In genomic region chr16:14088155-14088753, GRCh38 we compare ENCODE assay signal across 1 cellular context.
TF ChIP-seq lines count a peak whose summit lies in the region.

No MANE protein-coding gene starts in this region.

TF ChIP-seq in HepG2, 621 proteins besides CTCF, POLR2A, EP300 and RAD21 (continued from another document and continues in another):
- TF ChIP-seq ZFP91 (CRISPR knock-in tag; IDR thresholded peaks at IDR 0.05; ENCODE audit: borderline replicate concordance) = no peak; the same call in 1 of the 2 replicates
- no peak for TF ChIP-seq ZNF20 (CRISPR knock-in tag; IDR thresholded peaks at IDR 0.05)
- no peak for TF ChIP-seq ZNF468 (CRISPR knock-in tag; IDR thresholded peaks at IDR 0.05)
- TF ChIP-seq TFAP4 (IDR thresholded peaks at IDR 0.05; ENCODE audit: borderline replicate concordance, low read depth) = no peak
- TF ChIP-seq SALL2 (CRISPR knock-in tag; IDR thresholded peaks at IDR 0.05) = peak; percentile 82
- TF ChIP-seq ATM (IDR thresholded peaks at IDR 0.05; ENCODE audit: borderline replicate concordance) = no peak; the same call in 1 of the 2 replicates
- TF ChIP-seq POLR2AphosphoS5 (IDR thresholded peaks at IDR 0.05; ENCODE audit: low read depth, low read length) = no peak
- TF ChIP-seq ZC3H13 (CRISPR knock-in tag; IDR thresholded peaks at IDR 0.05) = no peak
- no peak for TF ChIP-seq ZNF639 (CRISPR knock-in tag; conservative IDR thresholded peaks at IDR 0.05)
- TF ChIP-seq SSRP1 (CRISPR knock-in tag; IDR thresholded peaks at IDR 0.05) = no peak; the same call in 1 of the 2 replicates
- TF ChIP-seq ZNF549 (CRISPR knock-in tag; IDR thresholded peaks at IDR 0.05) = no peak
- no peak for TF ChIP-seq NFYC (CRISPR knock-in tag; IDR thresholded peaks at IDR 0.05)
- TF ChIP-seq MIER3 (CRISPR knock-in tag; IDR thresholded peaks at IDR 0.05; ENCODE audit: borderline replicate concordance) = peak; percentile 88; the same call in 1 of the 2 replicates
- 0 out of 2 replicates have a peak, but pooled peaks have one; percentile 69 for TF ChIP-seq ZHX1 (CRISPR knock-in tag; IDR thresholded peaks at IDR 0.05; ENCODE audit: low read depth)
- peak; percentile 83 for TF ChIP-seq RERE (CRISPR knock-in tag; IDR thresholded peaks at IDR 0.05; ENCODE audit: low read depth)
- TF ChIP-seq ZSCAN31 (CRISPR knock-in tag; IDR thresholded peaks at IDR 0.05; ENCODE audit: low read depth) = peak; percentile 45; the same call in 1 of the 2 replicates
- TF ChIP-seq ZBTB25 (CRISPR knock-in tag; IDR thresholded peaks at IDR 0.05) = peak; percentile 90
- peak; percentile 87; the same call in 1 of the 2 replicates for TF ChIP-seq HOXD1 (CRISPR knock-in tag; IDR thresholded peaks at IDR 0.05)
- no peak for TF ChIP-seq ZNF773 (CRISPR knock-in tag; IDR thresholded peaks at IDR 0.05; ENCODE audit: borderline replicate concordance)
- no peak for TF ChIP-seq HINFP (CRISPR knock-in tag; IDR thresholded peaks at IDR 0.05; ENCODE audit: low read depth)
- TF ChIP-seq NR1H2 (CRISPR knock-in tag; IDR thresholded peaks at IDR 0.05; ENCODE audit: borderline replicate concordance, low read depth) = no peak
- no peak for TF ChIP-seq HNRNPLL (IDR thresholded peaks at IDR 0.05; ENCODE audit: low read depth, low read length, poor library complexity, severe bottlenecking)
- no peak for TF ChIP-seq SKIL (CRISPR knock-in tag; IDR thresholded peaks at IDR 0.05; ENCODE audit: borderline replicate concordance)
- no peak for TF ChIP-seq E2F5 (CRISPR knock-in tag; conservative IDR thresholded peaks at IDR 0.05)
- TF ChIP-seq ZBTB14 (CRISPR knock-in tag; IDR thresholded peaks at IDR 0.05) = no peak
- TF ChIP-seq PATZ1 (CRISPR knock-in tag; IDR thresholded peaks at IDR 0.05) = peak; percentile 52
- no peak for TF ChIP-seq XBP1 (CRISPR knock-in tag; IDR thresholded peaks at IDR 0.05)
- TF ChIP-seq ZNF784 (CRISPR knock-in tag; IDR thresholded peaks at IDR 0.05; ENCODE audit: borderline replicate concordance) = peak; percentile 77; the same call in 1 of the 2 replicates
